In genomic region chr6:135183532-135184440, GRCh38 we compare ENCODE assay signal across 8 cellular contexts. TPM values are rescaled to one million over a fixed set of nuclear protein-coding genes. Genes with fewer than 3 reads are reported as not detected.
DNase-seq lines count a peak whose midpoint lies in the region; ATAC-seq and TF ChIP-seq lines count a peak whose summit lies in the region.

No MANE protein-coding gene starts in this region.

- H3K4me1 Mint-ChIP-seq in chondrocyte (ENCODE audit: low read depth) (peaks cover 27% of the 10 kb centered on the region), memory B cell (peaks cover 16% of the 10 kb centered on the region)

- peak; percentile 73 for TF ChIP-seq CTCF in chondrocyte (IDR thresholded peaks at IDR 0.05)

- H3K9me3 Mint-ChIP-seq in chondrocyte (ENCODE audit: low read depth) = no peaks in the 10 kb centered on the region
- H3K9me3 Mint-ChIP-seq in memory B cell = no peaks in the 10 kb centered on the region

- peak; percentile 0 for DNase-seq in NCI-H2029 (lab: John Stamatoyannopoulos, UW)
- DNase-seq in NCI-H2029 treated with DMSO at 0.1 percent for 48 hours (lab: John Stamatoyannopoulos, UW) = no peak
- peak; percentile 58 for DNase-seq in NCI-H2081 treated with DMSO at 0.1 percent for 48 hours (lab: John Stamatoyannopoulos, UW)
- peak; percentile 57 to 62 (median 60) for DNase-seq in activated CD4-positive, CD25-positive, alpha-beta regulatory T cell (lab: John Stamatoyannopoulos, UW)
- DNase-seq in chondrocyte (ENCODE audit: low spot score) = no peak
- DNase-seq in memory B cell (ENCODE audit: low spot score in 2 of 2) = peak in 1 of 2 donors; percentile 41
- peak; percentile 45 for DNase-seq in stimulated activated CD8-positive, alpha-beta memory T cell treated with anti-CD3 and anti-CD28 coated beads, Interleukin-7, amount 100 ng/mL, for 24 hours (ENCODE audit: low read depth)

- peak overlapping the region; percentile 53 for H3K4me3 Mint-ChIP-seq in chondrocyte (ENCODE audit: unreplicated experiment)
- peak overlapping the region; percentile 89 for H3K4me3 Mint-ChIP-seq in memory B cell

- ATAC-seq in HG02870 (IDR thresholded peaks at IDR 0.05; ENCODE audit: unreplicated experiment) (peak; percentile 23), memory B cell (ENCODE audit: low read depth) (peak; percentile 46)

- H3K27me3 Mint-ChIP-seq in chondrocyte (ENCODE audit: low read depth) (peaks cover 11% of the 10 kb centered on the region), memory B cell (peaks cover 2% of the 10 kb centered on the region)

- no peak overlapping the region for H3K27ac Mint-ChIP-seq in chondrocyte (ENCODE audit: unreplicated experiment)
- no peak overlapping the region for H3K27ac Mint-ChIP-seq in memory B cell

- H3K36me3 Mint-ChIP-seq in chondrocyte (ENCODE audit: low read depth) = no peaks in the 10 kb centered on the region
- H3K36me3 Mint-ChIP-seq in memory B cell = no peaks in the 10 kb centered on the region

RNA-seq across cellular contexts. Expression of gene MYB, which starts 2.7 kb away (rescaled TPM):
- total RNA-seq in chondrocyte = 0.13 to 0.51 TPM (median 0.20 TPM) in 3 replicates

Comparison
In these comparisons a context has a peak if more than half of its experiments do, and no peak if none do; other contexts are left out.
1. DNase-seq: peak in NCI-H2029 (single experiment), NCI-H2081 treated with DMSO at 0.1 percent for 48 hours (single experiment), activated CD4-positive, CD25-positive, alpha-beta regulatory T cell (4 of 4) and stimulated activated CD8-positive, alpha-beta memory T cell treated with anti-CD3 and anti-CD28 coated beads, Interleukin-7, amount 100 ng/mL, for 24 hours (single experiment); none in NCI-H2029 treated with DMSO at 0.1 percent for 48 hours (single experiment) and chondrocyte (single experiment).